ENCODE assay signal across 17 cellular contexts in the genomic region with DNA sequence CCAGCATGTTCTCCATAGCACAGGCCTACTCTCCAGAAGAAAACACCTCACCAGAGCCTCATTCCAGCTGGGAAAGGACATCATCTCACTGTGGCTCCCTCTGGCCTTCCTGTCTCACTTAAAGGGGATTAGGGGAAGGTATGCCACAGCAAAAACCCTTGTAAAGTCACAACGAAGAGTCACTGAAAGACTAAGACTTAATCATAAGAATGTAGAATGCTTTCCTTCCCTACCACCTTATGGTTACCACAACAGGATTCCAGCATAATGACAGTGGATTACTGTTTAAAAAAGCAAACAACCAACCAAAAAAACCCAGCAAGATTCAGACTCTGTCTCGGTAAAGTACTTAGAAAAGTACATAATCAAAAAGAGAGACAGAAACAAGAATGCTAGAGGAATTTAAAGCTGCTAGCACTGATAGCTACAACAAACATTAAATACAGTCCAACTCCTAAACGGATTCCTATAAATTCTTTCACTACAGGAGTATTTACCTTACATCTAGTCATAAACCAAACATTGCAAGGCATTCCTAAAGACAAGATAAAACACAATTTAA.
DNase-seq lines count a peak whose midpoint lies in the region; ATAC-seq and TF ChIP-seq lines count a peak whose summit lies in the region.
"Had no signal": no experiment of that assay in that cellular context is flagged by ENCODE, and none has a peak within 500 bp of the region (broad histone marks: within the 10 kb centered on the region; RNA-seq: fewer than 3 reads in every experiment).

No MANE protein-coding gene starts in this region.

- H3K27ac ChIP-seq in 22Rv1 = peak overlapping the region; percentile 70
- H3K27ac ChIP-seq in VCaP = peak overlapping the region; percentile 70
- H3K27ac ChIP-seq: tibial nerve had no signal

- DNase-seq in GM04504 (ENCODE audit: low read depth) = peak; percentile 11
- peak; percentile 70 for DNase-seq in islet precursor cell
- no peak for DNase-seq in stimulated activated CD8-positive, alpha-beta memory T cell treated with anti-CD3 and anti-CD28 coated beads, Interleukin-4, amount 100 ng/mL, for 48 hours
- DNase-seq in activated CD4-positive, alpha-beta T cell treated with anti-CD3 and anti-CD28 coated beads for 1 hour = no peak
- no peak for DNase-seq in hippocampal formation (lab: John Stamatoyannopoulos, UW)
- DNase-seq in Right ventricle myocardium superior = no peak
- DNase-seq: activated CD4-positive, alpha-beta memory T cell treated with anti-CD3 and anti-CD28 coated beads for 36 hours; activated effector memory CD4-positive, alpha-beta T cell treated with Interleukin-2 at 50 U/mL for 16 hours; AML-193; cerebellar nuclear complex; MG63; naive thymus-derived CD4-positive, alpha-beta T cell; small intestine; T-helper 17 cell had no signal

- no peak for ATAC-seq in Right ventricle myocardium superior (ENCODE audit: poor library complexity)
- ATAC-seq: naive thymus-derived CD4-positive, alpha-beta T cell; T-helper 17 cell had no signal

- TF ChIP-seq CTCF in 22Rv1 (IDR thresholded peaks at IDR 0.05) (no peak), VCaP (conservative IDR thresholded peaks at IDR 0.05) (no peak)

- intact Hi-C loops in Right ventricle myocardium superior (cut with DNase I) = no loop called here

Comparison
In these comparisons a context has a peak if more than half of its experiments do, and no peak if none do; other contexts are left out.
1. DNase-seq: peak in GM04504 (single experiment) and islet precursor cell (single experiment); none in stimulated activated CD8-positive, alpha-beta memory T cell treated with anti-CD3 and anti-CD28 coated beads, Interleukin-4, amount 100 ng/mL, for 48 hours (single experiment), activated CD4-positive, alpha-beta T cell treated with anti-CD3 and anti-CD28 coated beads for 1 hour (single experiment), hippocampal formation (0 of 2) and Right ventricle myocardium superior (single experiment).